8 cellular contexts compared by ENCODE assay signal in the genomic region with DNA sequence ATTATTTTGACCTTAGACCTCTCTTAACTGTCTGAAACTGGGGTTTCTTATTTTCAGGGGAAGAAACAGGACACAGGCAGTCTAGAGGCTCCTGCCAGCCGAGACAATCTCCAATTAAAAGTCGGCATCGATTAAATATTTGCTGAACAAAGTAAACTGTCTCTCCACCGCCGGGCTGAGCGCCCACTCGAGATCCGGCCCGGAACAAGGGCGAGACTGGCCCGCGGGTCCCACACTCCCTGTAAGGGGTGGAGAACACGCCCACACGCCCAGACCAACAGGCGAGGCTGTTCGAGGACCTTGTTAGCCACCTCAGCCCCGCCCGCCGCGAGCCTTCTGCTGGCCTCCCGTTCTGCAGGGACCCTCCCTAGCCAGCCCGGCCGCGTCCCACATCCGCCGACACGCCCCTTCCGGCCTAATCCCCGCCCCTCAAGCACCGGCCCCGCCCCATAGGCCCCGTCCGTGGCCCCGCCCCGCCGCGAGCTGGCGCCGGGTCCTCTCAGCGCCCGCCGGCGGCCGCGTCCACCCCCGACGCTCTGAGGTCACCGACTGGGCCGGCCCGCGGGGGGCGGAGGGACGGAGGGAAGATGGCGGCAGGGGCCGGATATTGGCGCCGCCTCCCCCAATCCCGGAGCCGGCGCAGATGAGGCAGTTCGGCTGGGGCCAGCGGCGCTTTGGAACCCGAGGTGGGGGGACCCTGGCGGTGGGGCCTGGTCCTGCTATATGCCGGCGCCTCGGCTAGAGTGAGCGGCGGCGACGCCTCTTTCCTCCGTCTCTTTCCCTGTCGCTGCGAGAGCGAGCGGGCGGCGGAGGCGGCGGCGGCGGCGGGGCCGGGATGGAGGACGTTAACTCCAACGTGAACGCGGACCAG.
DNase-seq lines count a peak whose midpoint lies in the region; ATAC-seq lines count a peak whose summit lies in the region.

TSS of gene SLAIN2 (plus strand) at position 625 of the 871 bp plus-strand sequence. CDS start at position 836, 211 bp downstream.

- ATAC-seq in GM19025 (IDR thresholded peaks at IDR 0.05; ENCODE audit: low read depth, unreplicated experiment) = peak; percentile 88
- ATAC-seq in HG03342 (IDR thresholded peaks at IDR 0.05; ENCODE audit: unreplicated experiment) = peak; percentile 86
- peak; percentile 87 to 88 for ATAC-seq in activated CD4-positive, CD25-positive, alpha-beta regulatory T cell treated with anti-CD3 and anti-CD28 coated beads, Interleukin-2, amount 50 U/mL, for 24 hours

- DNase-seq in AG20443 (ENCODE audit: low spot score) = peak; percentile 98
- DNase-seq in NCI-H446 (lab: John Stamatoyannopoulos, UW) = peak; percentile 94 to 95
- DNase-seq in cerebellar cortex (ENCODE audit: low spot score) = peak; percentile 97
- DNase-seq in islet precursor cell = peak; percentile 100
- peak; percentile 97 to 100 (median 97) for DNase-seq in stimulated activated CD4-positive, alpha-beta T cell treated with anti-CD3 and anti-CD28 coated beads, Interleukin-12 subunit alpha, Interleukin-12 subunit beta, amount 100 ng/mL, for 48 hours (ENCODE audit: low read depth in 2 of 3, low spot score in 1 of 3)

Comparison
In these comparisons a context has a peak if more than half of its experiments do, and no peak if none do; other contexts are left out.
1. Peak in every context shown above with its lines: DNase-seq and ATAC-seq.